16 cellular contexts compared by ENCODE assay signal in the genomic region with DNA sequence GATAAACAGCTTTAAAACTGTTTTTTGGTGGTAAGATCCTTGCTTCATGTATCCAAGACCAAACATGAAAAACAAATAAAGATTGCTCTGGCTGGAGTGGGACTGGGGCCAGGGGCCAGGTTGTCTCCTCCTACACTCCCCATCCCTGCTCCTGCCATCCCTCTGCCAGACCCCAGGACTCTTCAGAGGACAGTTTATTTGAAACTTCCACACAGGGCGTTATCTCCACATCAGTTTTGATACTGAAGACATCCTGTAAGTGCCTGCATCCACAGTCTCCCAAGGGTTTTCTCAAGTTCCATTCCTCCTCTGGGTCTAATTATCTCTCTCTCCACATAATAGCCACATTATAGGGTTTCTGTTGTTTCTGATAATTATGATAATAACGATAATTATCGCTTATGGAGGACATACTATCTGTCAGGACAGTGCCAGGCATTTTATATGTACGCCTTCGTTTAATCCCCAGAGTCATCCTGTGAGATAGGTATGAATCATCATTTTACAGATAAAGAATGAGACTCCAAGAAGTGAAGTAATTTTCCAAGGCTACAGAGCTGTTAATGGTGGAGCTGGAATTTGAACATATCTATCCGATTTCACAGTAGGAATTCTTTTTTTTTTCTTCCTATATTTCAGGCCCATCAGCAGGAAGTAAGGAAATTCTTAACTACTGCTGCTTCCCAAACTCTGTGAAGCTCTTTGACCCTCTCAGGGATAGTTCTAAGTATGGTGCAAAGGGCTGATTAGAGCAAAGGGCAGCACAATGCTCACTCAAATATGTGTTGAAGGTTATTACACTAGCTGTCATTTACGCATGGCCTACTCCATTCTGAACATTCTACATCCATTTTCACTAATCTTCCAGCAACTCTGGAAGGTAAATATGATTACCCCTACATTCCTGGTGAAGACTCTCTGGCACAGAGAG.
A peak's percentile ranks its signal among the peaks of the same experiment; 100 is the strongest.
DNase-seq lines count a peak whose midpoint lies in the region; TF ChIP-seq lines count a peak whose summit lies in the region.
"Had no signal": no experiment of that assay in that cellular context is flagged by ENCODE, and none has a peak within 500 bp of the region (broad histone marks: within the 10 kb centered on the region; RNA-seq: fewer than 3 reads in every experiment).

No MANE protein-coding gene starts in this region.

- no peak overlapping the region for H2BK5ac ChIP-seq in trophoblast cell (ENCODE audit: low read depth, low read length, poor library complexity)

- H3K79me1 ChIP-seq in trophoblast cell (ENCODE audit: low read length) = no peaks in the 10 kb centered on the region

- H4K91ac ChIP-seq in trophoblast cell (ENCODE audit: low read depth, low read length) = no peak overlapping the region

- no peak overlapping the region for H3K4me3 ChIP-seq in brain microvascular endothelial cell (ENCODE audit: low read depth, low read length)
- H3K4me3 ChIP-seq in trophoblast cell (ENCODE audit: low read depth, low read length) = no peak overlapping the region
- H3K4me3 ChIP-seq: ascending aorta, lung, testis had no signal

- no peak overlapping the region for H3K14ac ChIP-seq in trophoblast cell (ENCODE audit: low read length)

- TF ChIP-seq CTCF in brain microvascular endothelial cell (IDR thresholded peaks at IDR 0.05; ENCODE audit: low read depth, low read length, missing control alignments) = no peak
- TF ChIP-seq CTCF in GM10266 (IDR thresholded peaks at IDR 0.05; ENCODE audit: control insufficient read depth, insufficient read depth, low read depth, missing control alignments) = no peak

- no peaks in the 10 kb centered on the region for H3K36me3 ChIP-seq in brain microvascular endothelial cell (replicated peaks)
- H3K36me3 ChIP-seq in trophoblast cell (ENCODE audit: control insufficient read depth in 1 of 2, insufficient read depth in 2 of 2, low read length in 2 of 2) = no peaks in the 10 kb centered on the region
- H3K36me3 ChIP-seq: ascending aorta had no signal

- no peak overlapping the region for H2AFZ ChIP-seq in trophoblast cell (ENCODE audit: insufficient read depth, low read length, poor library complexity)

- H3K9me3 ChIP-seq in trophoblast cell (ENCODE audit: insufficient read depth, low read depth, low read length) = no peaks in the 10 kb centered on the region
- H3K9me3 ChIP-seq: ascending aorta, testis had no signal

- H2BK120ac ChIP-seq in trophoblast cell (ENCODE audit: insufficient read depth, low read length, poor library complexity) = no peak overlapping the region

- no peak overlapping the region for H4K12ac ChIP-seq in trophoblast cell (ENCODE audit: low read depth, low read length)

- in situ Hi-C loops in brain microvascular endothelial cell (cut with HindIII; ENCODE audit: low pct_ligation_motif_present, low sequenced_read_pairs) = no loop called here

- H3K9ac ChIP-seq in trophoblast cell (ENCODE audit: low read length) = no peak overlapping the region

- no peak overlapping the region for H3K4ac ChIP-seq in trophoblast cell (ENCODE audit: low read depth, low read length)

- H2AK5ac ChIP-seq in trophoblast cell (ENCODE audit: low read length) = no peak overlapping the region

- no peak overlapping the region for H3K4me2 ChIP-seq in trophoblast cell (ENCODE audit: low read length)

- H3K27ac ChIP-seq in brain microvascular endothelial cell = no peak overlapping the region
- H3K27ac ChIP-seq in trophoblast cell (ENCODE audit: low read depth, low read length) = no peak overlapping the region
- H3K27ac ChIP-seq: ascending aorta, testis had no signal

- peak in 2 of 3 experiments; percentile 12 to 78 for DNase-seq in NCI-H1417 (lab: John Stamatoyannopoulos, UW)
- no peak for DNase-seq in NCI-H1417 treated with DMSO at 0.1 percent for 48 hours (lab: John Stamatoyannopoulos, UW)
- DNase-seq in NCI-H2227 treated with DMSO at 0.1 percent for 48 hours (lab: John Stamatoyannopoulos, UW) = peak; percentile 59
- DNase-seq in brain microvascular endothelial cell = peak; percentile 8
- DNase-seq in trophoblast cell = peak in 1 of 2 donors; percentile 61
- no peak for DNase-seq in AG08395 (ENCODE audit: low spot score)
- no peak for DNase-seq in GM10266 (ENCODE audit: extremely low spot score)
- no peak for DNase-seq in NCI-H345 (lab: John Stamatoyannopoulos, UW)
- DNase-seq: activated B cell treated with CpG ODN at 0.5 μM for 24 hours; activated effector memory CD4-positive, alpha-beta T cell treated with Interleukin-2 at 50 U/mL for 16 hours; OCI-M1; right cardiac atrium; stimulated activated CD4-positive, alpha-beta T cell treated with anti-CD3 and anti-CD28 coated beads, Interleukin-1b, Interleukin-23, amount 100 ng/mL, for 48 hours; testis had no signal

- H3K79me2 ChIP-seq in trophoblast cell (ENCODE audit: control insufficient read depth, insufficient read depth, low read length, poor library complexity) = no peaks in the 10 kb centered on the region

- H3K18ac ChIP-seq in trophoblast cell (ENCODE audit: low read length) = no peak overlapping the region

- no peak overlapping the region for H4K8ac ChIP-seq in trophoblast cell (ENCODE audit: low read depth, low read length)

- H3K4me1 ChIP-seq in trophoblast cell (ENCODE audit: control insufficient read depth in 1 of 2, insufficient read depth in 2 of 2, low read length in 2 of 2) = peaks cover 0 to 1% of the 10 kb centered on the region in 2 experiments
- H3K4me1 ChIP-seq: ascending aorta, testis had no signal

- peak overlapping the region; percentile 92 for H3K23ac ChIP-seq in trophoblast cell (ENCODE audit: low read length)

- no peak overlapping the region for H2BK12ac ChIP-seq in trophoblast cell (ENCODE audit: low read length)

- no peaks in the 10 kb centered on the region for H3K27me3 ChIP-seq in brain microvascular endothelial cell (replicated peaks)
- no peaks in the 10 kb centered on the region for H3K27me3 ChIP-seq in trophoblast cell (ENCODE audit: insufficient read depth, low read length)
- H3K27me3 ChIP-seq: ascending aorta, testis had no signal

- no CpG with 5 or more reads among the region's 7 CpGs for WGBS in trophoblast cell (ENCODE audit: extremely low coverage, insufficient coverage, insufficient read length)

Comparison
In these comparisons a context has a peak if more than half of its experiments do, and no peak if none do; other contexts are left out.
1. DNase-seq: peak in NCI-H1417 (2 of 3), NCI-H2227 treated with DMSO at 0.1 percent for 48 hours (single experiment) and brain microvascular endothelial cell (single experiment); none in NCI-H1417 treated with DMSO at 0.1 percent for 48 hours (single experiment), AG08395 (single experiment), GM10266 (single experiment) and NCI-H345 (single experiment).